Comparison of ENCODE assay signal across 1 cellular context in the genomic region with DNA sequence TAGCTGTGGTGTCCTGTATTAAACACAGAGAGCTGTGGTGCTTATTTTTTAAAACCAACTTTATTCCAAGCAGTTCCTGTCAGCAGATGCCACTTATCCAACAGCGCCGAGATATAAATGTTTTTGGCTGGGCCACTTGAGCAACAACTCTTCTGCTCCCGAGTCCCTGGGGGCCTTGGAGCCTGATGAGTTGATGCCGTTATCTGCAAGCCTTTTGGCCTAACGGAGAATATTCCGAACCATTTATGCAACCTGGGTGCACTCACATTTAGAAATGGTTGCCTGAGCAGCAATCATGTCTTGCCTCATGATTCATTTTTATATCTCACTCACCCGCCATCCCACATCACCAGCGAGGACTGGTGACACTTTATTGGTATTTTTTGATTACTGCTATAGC.
TF ChIP-seq lines count a peak whose summit lies in the region.

No MANE protein-coding gene starts in this region.

TF ChIP-seq in GM23338, 12 proteins besides CTCF, POLR2A, EP300 and RAD21 (continued from another document):
- TF ChIP-seq, protein P1, sequence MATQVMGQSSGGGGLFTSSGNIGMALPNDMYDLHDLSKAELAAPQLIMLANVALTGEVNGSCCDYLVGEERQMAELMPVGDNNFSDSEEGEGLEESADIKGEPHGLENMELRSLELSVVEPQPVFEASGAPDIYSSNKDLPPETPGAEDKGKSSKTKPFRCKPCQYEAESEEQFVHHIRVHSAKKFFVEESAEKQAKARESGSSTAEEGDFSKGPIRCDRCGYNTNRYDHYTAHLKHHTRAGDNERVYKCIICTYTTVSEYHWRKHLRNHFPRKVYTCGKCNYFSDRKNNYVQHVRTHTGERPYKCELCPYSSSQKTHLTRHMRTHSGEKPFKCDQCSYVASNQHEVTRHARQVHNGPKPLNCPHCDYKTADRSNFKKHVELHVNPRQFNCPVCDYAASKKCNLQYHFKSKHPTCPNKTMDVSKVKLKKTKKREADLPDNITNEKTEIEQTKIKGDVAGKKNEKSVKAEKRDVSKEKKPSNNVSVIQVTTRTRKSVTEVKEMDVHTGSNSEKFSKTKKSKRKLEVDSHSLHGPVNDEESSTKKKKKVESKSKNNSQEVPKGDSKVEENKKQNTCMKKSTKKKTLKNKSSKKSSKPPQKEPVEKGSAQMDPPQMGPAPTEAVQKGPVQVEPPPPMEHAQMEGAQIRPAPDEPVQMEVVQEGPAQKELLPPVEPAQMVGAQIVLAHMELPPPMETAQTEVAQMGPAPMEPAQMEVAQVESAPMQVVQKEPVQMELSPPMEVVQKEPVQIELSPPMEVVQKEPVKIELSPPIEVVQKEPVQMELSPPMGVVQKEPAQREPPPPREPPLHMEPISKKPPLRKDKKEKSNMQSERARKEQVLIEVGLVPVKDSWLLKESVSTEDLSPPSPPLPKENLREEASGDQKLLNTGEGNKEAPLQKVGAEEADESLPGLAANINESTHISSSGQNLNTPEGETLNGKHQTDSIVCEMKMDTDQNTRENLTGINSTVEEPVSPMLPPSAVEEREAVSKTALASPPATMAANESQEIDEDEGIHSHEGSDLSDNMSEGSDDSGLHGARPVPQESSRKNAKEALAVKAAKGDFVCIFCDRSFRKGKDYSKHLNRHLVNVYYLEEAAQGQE (IDR thresholded peaks at IDR 0.05; ENCODE audit: unreplicated experiment), result no peak
- no peak for TF ChIP-seq EZH2phosphoT487 (IDR thresholded peaks at IDR 0.05; ENCODE audit: unreplicated experiment)
- TF ChIP-seq, protein P2, sequence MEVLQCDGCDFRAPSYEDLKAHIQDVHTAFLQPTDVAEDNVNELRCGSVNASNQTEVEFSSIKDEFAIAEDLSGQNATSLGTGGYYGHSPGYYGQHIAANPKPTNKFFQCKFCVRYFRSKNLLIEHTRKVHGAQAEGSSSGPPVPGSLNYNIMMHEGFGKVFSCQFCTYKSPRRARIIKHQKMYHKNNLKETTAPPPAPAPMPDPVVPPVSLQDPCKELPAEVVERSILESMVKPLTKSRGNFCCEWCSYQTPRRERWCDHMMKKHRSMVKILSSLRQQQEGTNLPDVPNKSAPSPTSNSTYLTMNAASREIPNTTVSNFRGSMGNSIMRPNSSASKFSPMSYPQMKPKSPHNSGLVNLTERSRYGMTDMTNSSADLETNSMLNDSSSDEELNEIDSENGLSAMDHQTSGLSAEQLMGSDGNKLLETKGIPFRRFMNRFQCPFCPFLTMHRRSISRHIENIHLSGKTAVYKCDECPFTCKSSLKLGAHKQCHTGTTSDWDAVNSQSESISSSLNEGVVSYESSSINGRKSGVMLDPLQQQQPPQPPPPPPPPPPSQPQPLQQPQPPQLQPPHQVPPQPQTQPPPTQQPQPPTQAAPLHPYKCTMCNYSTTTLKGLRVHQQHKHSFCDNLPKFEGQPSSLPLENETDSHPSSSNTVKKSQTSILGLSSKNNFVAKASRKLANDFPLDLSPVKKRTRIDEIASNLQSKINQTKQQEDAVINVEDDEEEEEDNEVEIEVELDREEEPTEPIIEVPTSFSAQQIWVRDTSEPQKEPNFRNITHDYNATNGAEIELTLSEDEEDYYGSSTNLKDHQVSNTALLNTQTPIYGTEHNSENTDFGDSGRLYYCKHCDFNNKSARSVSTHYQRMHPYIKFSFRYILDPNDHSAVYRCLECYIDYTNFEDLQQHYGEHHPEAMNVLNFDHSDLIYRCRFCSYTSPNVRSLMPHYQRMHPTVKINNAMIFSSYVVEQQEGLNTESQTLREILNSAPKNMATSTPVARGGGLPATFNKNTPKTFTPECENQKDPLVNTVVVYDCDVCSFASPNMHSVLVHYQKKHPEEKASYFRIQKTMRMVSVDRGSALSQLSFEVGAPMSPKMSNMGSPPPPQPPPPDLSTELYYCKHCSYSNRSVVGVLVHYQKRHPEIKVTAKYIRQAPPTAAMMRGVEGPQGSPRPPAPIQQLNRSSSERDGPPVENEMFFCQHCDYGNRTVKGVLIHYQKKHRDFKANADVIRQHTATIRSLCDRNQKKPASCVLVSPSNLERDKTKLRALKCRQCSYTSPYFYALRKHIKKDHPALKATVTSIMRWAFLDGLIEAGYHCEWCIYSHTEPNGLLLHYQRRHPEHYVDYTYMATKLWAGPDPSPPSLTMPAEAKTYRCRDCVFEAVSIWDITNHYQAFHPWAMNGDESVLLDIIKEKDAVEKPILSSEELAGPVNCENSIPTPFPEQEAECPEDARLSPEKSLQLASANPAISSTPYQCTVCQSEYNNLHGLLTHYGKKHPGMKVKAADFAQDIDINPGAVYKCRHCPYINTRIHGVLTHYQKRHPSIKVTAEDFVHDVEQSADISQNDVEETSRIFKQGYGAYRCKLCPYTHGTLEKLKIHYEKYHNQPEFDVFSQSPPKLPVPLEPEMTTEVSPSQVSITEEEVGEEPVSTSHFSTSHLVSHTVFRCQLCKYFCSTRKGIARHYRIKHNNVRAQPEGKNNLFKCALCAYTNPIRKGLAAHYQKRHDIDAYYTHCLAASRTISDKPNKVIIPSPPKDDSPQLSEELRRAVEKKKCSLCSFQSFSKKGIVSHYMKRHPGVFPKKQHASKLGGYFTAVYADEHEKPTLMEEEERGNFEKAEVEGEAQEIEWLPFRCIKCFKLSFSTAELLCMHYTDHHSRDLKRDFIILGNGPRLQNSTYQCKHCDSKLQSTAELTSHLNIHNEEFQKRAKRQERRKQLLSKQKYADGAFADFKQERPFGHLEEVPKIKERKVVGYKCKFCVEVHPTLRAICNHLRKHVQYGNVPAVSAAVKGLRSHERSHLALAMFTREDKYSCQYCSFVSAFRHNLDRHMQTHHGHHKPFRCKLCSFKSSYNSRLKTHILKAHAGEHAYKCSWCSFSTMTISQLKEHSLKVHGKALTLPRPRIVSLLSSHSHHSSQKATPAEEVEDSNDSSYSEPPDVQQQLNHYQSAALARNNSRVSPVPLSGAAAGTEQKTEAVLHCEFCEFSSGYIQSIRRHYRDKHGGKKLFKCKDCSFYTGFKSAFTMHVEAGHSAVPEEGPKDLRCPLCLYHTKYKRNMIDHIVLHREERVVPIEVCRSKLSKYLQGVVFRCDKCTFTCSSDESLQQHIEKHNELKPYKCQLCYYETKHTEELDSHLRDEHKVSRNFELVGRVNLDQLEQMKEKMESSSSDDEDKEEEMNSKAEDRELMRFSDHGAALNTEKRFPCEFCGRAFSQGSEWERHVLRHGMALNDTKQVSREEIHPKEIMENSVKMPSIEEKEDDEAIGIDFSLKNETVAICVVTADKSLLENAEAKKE (CRISPR knock-in tag; IDR thresholded peaks at IDR 0.05), result no peak
- TF ChIP-seq EZH2 (IDR thresholded peaks at IDR 0.05; ENCODE audit: low read depth, unreplicated experiment), result no peak
- TF ChIP-seq CREB1 (CRISPR knock-in tag; IDR thresholded peaks at IDR 0.05; ENCODE audit: low read depth), result no peak
